Comparison of ENCODE assay signal across 11 cellular contexts in the genomic region with DNA sequence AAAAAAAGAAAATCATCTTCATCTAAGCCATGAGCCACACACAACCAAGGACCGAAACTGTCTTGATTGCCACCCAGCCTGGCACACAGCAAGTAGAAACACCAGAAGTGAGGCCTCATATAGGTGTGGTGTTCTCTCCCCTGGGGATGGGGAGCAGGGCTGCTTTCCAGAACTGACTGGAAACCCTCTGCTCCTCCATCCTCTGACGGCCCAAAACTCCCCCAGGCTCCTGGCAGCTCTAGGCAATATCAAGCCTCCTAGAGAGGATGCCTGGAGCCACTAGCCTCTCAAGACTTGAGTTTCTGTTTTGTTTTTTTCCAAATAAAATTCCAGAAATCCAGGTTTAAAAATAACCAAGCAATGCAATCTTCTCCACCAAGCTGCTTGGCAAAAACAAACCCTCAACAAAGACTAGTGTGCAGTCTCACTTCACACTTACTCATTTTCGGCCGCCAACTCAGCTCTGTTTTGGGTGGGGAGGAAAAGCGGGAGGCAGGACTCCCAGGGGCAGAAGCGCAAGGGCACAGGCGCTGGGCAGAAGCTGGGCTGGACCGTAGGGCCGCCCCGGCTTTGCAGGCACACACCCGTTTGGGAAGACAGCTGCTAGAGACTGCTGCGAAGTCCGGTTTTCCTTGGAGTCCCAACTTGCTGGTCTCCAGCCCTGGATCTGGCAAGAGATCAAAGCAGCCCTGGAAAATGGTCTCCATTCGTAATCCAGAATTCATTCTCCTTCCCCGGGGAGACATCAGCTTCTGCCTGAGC.
DNase-seq lines count a peak whose midpoint lies in the region; ATAC-seq and TF ChIP-seq lines count a peak whose summit lies in the region.
"Had no signal": no experiment of that assay in that cellular context is flagged by ENCODE, and none has a peak within 500 bp of the region (broad histone marks: within the 10 kb centered on the region; RNA-seq: fewer than 3 reads in every experiment).

No MANE protein-coding gene starts in this region.

- no peak overlapping the region for H3K9ac ChIP-seq in Karpas-422 (ENCODE audit: low read length)
- H3K9ac ChIP-seq: BLaER1 had no signal

- H3K4me3 ChIP-seq in adrenal gland (peak overlapping the region in 1 of 4 donors; percentile 18), Karpas-422 (ENCODE audit: low read length) (no peak overlapping the region)
- H3K4me3 ChIP-seq: BLaER1 had no signal

- TF ChIP-seq POLR2A in adrenal gland (IDR thresholded peaks at IDR 0.05) = no peak

- H3K27ac ChIP-seq in adrenal gland = peak overlapping the region in 2 of 5 donors; percentile 34 to 55
- H3K27ac ChIP-seq in Karpas-422 (ENCODE audit: low read length) = no peak overlapping the region
- H3K27ac ChIP-seq: BLaER1 had no signal

- no peak for TF ChIP-seq CTCF in adrenal gland (IDR thresholded peaks at IDR 0.05)

- intact Hi-C loops in adrenal gland (cut with DNase I) (no loop called here), Right ventricle myocardium superior (cut with DNase I) (no loop called here), posterior vena cava (cut with DNase I) (no loop called here)

- no peaks in the 10 kb centered on the region for H3K9me2 ChIP-seq in Karpas-422 (replicated peaks; ENCODE audit: insufficient read depth, low read length)

- no peaks in the 10 kb centered on the region for H3K4me1 ChIP-seq in adrenal gland (replicated peaks in 1 of 2)
- no peaks in the 10 kb centered on the region for H3K4me1 ChIP-seq in Karpas-422 (ENCODE audit: low read length)
- H3K4me1 ChIP-seq: BLaER1 had no signal

- H3K27me3 ChIP-seq in adrenal gland (no peaks in the 10 kb centered on the region), Karpas-422 (ENCODE audit: low read length) (no peaks in the 10 kb centered on the region)
- H3K27me3 ChIP-seq: BLaER1 had no signal

- H2AFZ ChIP-seq in Karpas-422 (ENCODE audit: low read length) = no peak overlapping the region

- DNase-seq in AG08395 (ENCODE audit: low spot score) = peak; percentile 75
- DNase-seq in adrenal gland = peak in 5 of 7 donors; percentile 21 to 29 (median 25)
- peak; percentile 71 for DNase-seq in Right ventricle myocardium superior
- DNase-seq in posterior vena cava (ENCODE audit: low spot score) = peak; percentile 87
- no peak for DNase-seq in Karpas-422
- DNase-seq in NOMO-1 treated with DMSO at 0.1 percent for 48 hours (lab: John Stamatoyannopoulos, UW; ENCODE audit: unreplicated experiment) = no peak
- DNase-seq: NCI-H1092 treated with DMSO at 0.1 percent for 48 hours; stimulated activated CD4-positive, alpha-beta T cell treated with anti-CD3 and anti-CD28 coated beads, Interleukin-2, amount 100 ng/mL, for 48 hours had no signal

- H3K9me3 ChIP-seq in adrenal gland (replicated peaks in 1 of 3) (no peaks in the 10 kb centered on the region), Karpas-422 (ENCODE audit: low read length) (no peaks in the 10 kb centered on the region)
- H3K9me3 ChIP-seq: BLaER1 had no signal

- no peaks in the 10 kb centered on the region for H4K20me1 ChIP-seq in Karpas-422 (ENCODE audit: insufficient read depth, low read depth, low read length)
- H4K20me1 ChIP-seq: BLaER1 had no signal

- WGBS in adrenal gland, 4 donors = 52 to 62% (median 60%) methylated on average over 8 to 15 of the region's 15 CpGs

- H3K36me3 ChIP-seq in adrenal gland (replicated peaks in 1 of 2) = no peaks in the 10 kb centered on the region
- H3K36me3 ChIP-seq in Karpas-422 (ENCODE audit: insufficient read depth, low read length) = no peaks in the 10 kb centered on the region
- H3K36me3 ChIP-seq: BLaER1 had no signal

- peak; percentile 86 for ATAC-seq in Right ventricle myocardium superior (ENCODE audit: poor library complexity)
- no peak for ATAC-seq in HG02852 (IDR thresholded peaks at IDR 0.05; ENCODE audit: unreplicated experiment)
- ATAC-seq in HG03469 (IDR thresholded peaks at IDR 0.05; ENCODE audit: unreplicated experiment) = no peak

- H3K79me2 ChIP-seq in Karpas-422 (ENCODE audit: low read length) = no peaks in the 10 kb centered on the region

- H3K4me2 ChIP-seq in Karpas-422 (ENCODE audit: low read depth, low read length, poor library complexity, severe bottlenecking) = no peak overlapping the region
- H3K4me2 ChIP-seq: BLaER1 had no signal

Comparison
In these comparisons a context has a peak if more than half of its experiments do, and no peak if none do; other contexts are left out.
1. DNase-seq: peak in AG08395 (single experiment), adrenal gland (5 of 7), Right ventricle myocardium superior (single experiment) and posterior vena cava (single experiment); none in Karpas-422 (single experiment) and NOMO-1 treated with DMSO at 0.1 percent for 48 hours (single experiment).